Comparison of ENCODE assay signal across 28 cellular contexts in the genomic region with DNA sequence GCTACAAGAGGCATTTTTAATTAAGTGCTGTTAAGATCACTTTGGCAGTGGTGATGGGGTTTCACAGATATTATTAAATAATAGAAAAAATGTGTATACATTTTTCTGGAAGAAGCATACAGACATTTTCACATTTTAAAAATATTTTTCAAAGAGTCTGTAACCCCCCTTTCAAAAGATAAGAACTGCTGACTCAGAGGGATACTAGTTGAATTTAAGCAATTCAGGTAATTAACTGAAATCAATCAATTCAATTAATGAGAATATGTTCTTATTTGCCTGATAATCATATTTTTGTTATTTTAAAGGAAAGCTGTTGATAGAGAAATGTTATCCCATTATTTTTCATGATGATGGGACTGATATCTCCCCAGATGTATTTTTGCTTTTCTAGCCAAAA. TPM values are rescaled to one million over a fixed set of nuclear protein-coding genes. Genes with fewer than 3 reads are reported as not detected.
"Had no signal": no experiment of that assay in that cellular context is flagged by ENCODE, and none has a peak within 500 bp of the region (broad histone marks: within the 10 kb centered on the region; RNA-seq: fewer than 3 reads in every experiment).

No MANE protein-coding gene starts in this region.

- H3K4me3 ChIP-seq: ascending aorta, breast epithelium, cardiac muscle cell, coronary artery, dorsolateral prefrontal cortex had no signal

- H3K9me3 ChIP-seq: ascending aorta, breast epithelium had no signal

- H3K4me1 ChIP-seq: breast epithelium had no signal

- ATAC-seq: activated naive CD4-positive, alpha-beta T cell treated with anti-CD3 and anti-CD28 coated beads, Interleukin-2, amount 50 U/mL, for 72 hours; activated T-cell treated with anti-CD3 and anti-CD28 coated beads, Interleukin-2, amount 50 U/mL, for 72 hours had no signal

- DNase-seq: activated CD4-positive, alpha-beta memory T cell treated with anti-CD3 and anti-CD28 coated beads, Interleukin-2, amount 10 ng/mL, durations not matched to agents 7 days and 5 days; activated CD4-positive, alpha-beta T cell treated with anti-CD3 and anti-CD28 coated beads for 1 hour; activated CD4-positive, alpha-beta T cell treated with anti-CD3 and anti-CD28 coated beads for 4 hours; activated CD4-positive, alpha-beta T cell treated with anti-CD3 and anti-CD28 coated beads, Interleukin-2, amount 10 ng/mL, durations not matched to agents 7 days and 5 days; activated CD4-positive, alpha-beta T cell treated with anti-CD3 and anti-CD28 coated beads, Interleukin-2, amount 50 U/mL, for 4 hours; activated CD8-positive, alpha-beta memory T cell treated with anti-CD3 and anti-CD28 coated beads, Interleukin-2, amount 50 U/mL, for 48 hours; activated gamma-delta T cell; activated naive CD4-positive, alpha-beta T cell; activated naive CD4-positive, alpha-beta T cell treated with anti-CD3 and anti-CD28 coated beads, Interleukin-2, amount 10 ng/mL, durations not matched to agents 7 days and 5 days; activated naive CD8-positive, alpha-beta T cell treated with anti-CD3 and anti-CD28 coated beads, Interleukin-2, amount 10 ng/mL, durations not matched to agents 7 days and 5 days; activated T-cell treated with anti-CD3 and anti-CD28 coated beads for 4 hours; activated T-cell treated with anti-CD3 and anti-CD28 coated beads, Interleukin-2, amount 50 U/mL, for 24 hours; activated T-cell treated with anti-CD3 and anti-CD28 coated beads, Interleukin-2, amount 50 U/mL, for 72 hours; effector memory CD4-positive, alpha-beta T cell; foreskin fibroblast; head of caudate nucleus; T-helper 2 cell had no signal

- H3K27ac ChIP-seq: ascending aorta, breast epithelium, cardiac muscle cell, coronary artery had no signal

- H3K36me3 ChIP-seq: ascending aorta, breast epithelium, cardiac muscle cell had no signal

- H3K27me3 ChIP-seq: ascending aorta, breast epithelium, cardiac muscle cell, dorsolateral prefrontal cortex had no signal

RNA-seq across cellular contexts. Expression of a gene that starts 41.1 kb away (rescaled TPM):
- total RNA-seq: activated CD4-positive, alpha-beta memory T cell treated with anti-CD3 and anti-CD28 coated beads, Interleukin-2, amount 10 ng/mL, durations not matched to agents 7 days and 5 days; activated CD4-positive, alpha-beta T cell treated with anti-CD3 and anti-CD28 coated beads, Interleukin-2, amount 10 ng/mL, durations not matched to agents 7 days and 5 days; activated naive CD4-positive, alpha-beta T cell treated with anti-CD3 and anti-CD28 coated beads, Interleukin-2, amount 50 U/mL, for 72 hours; activated naive CD8-positive, alpha-beta T cell treated with anti-CD3 and anti-CD28 coated beads, Interleukin-2, amount 10 ng/mL, durations not matched to agents 7 days and 5 days; ascending aorta; cerebellum; epithelial cell of proximal tubule; esophagus mucosa; frontal cortex; T-helper 1 cell treated with Interleukin-12 subunit alpha and Interleukin-12 subunit beta and Interleukin-4 antibody, amounts not matched to agents 30 ng/mL and 1 ng/mL, for 36 hours had no signal
- polyA plus RNA-seq: cardiac muscle cell had no signal
